ENCODE assay signal across 18 cellular contexts in genomic region chr22:48720662-48721393, GRCh38.
A peak's percentile ranks its signal among the peaks of the same experiment; 100 is the strongest.
DNase-seq lines count a peak whose midpoint lies in the region; ATAC-seq and TF ChIP-seq lines count a peak whose summit lies in the region.
"Had no signal": no experiment of that assay in that cellular context is flagged by ENCODE, and none has a peak within 500 bp of the region (broad histone marks: within the 10 kb centered on the region; RNA-seq: fewer than 3 reads in every experiment).

No MANE protein-coding gene starts in this region.

- H3K9me3 ChIP-seq in left ventricle myocardium inferior (replicated peaks) (peaks cover 12% of the 10 kb centered on the region), WERI-Rb-1 (ENCODE audit: severe bottlenecking) (peaks cover 3% of the 10 kb centered on the region), aorta (ENCODE audit: control insufficient read depth, low read length) (no peaks in the 10 kb centered on the region)
- H3K9me3 ChIP-seq: BE2C, Caco-2, Peyer's patch had no signal

- peak; percentile 17 for DNase-seq in left ventricle myocardium superior
- no peak for DNase-seq in left ventricle myocardium inferior
- DNase-seq in WERI-Rb-1: no peak
- DNase-seq in posterior vena cava (ENCODE audit: low spot score): peak; percentile 67
- DNase-seq in aorta: peak; percentile 29 to 75
- no peak for DNase-seq in NCI-H2107 treated with DMSO at 0.1 percent for 48 hours (lab: John Stamatoyannopoulos, UW; ENCODE audit: unreplicated experiment)
- no peak for DNase-seq in hepatic stellate cell (ENCODE audit: low spot score)
- DNase-seq: BE2C; CD4-positive, alpha-beta memory T cell; DMS 273 treated with DMSO at 0.1 percent for 48 hours; MV-4-11; NCI-H1105 treated with DMSO at 0.1 percent for 48 hours; NCI-H2029 treated with DMSO at 0.1 percent for 48 hours; NCI-H2171 treated with DMSO at 0.1 percent for 48 hours; NCI-H524 treated with DMSO at 0.1 percent for 48 hours had no signal

- H3K27me3 ChIP-seq in left ventricle myocardium inferior (ENCODE audit: low read depth): peaks cover 57% of the 10 kb centered on the region
- no peaks in the 10 kb centered on the region for H3K27me3 ChIP-seq in WERI-Rb-1 (ENCODE audit: insufficient read depth, low read depth, severe bottlenecking)
- H3K27me3 ChIP-seq in aorta (ENCODE audit: control insufficient read depth in 1 of 2, insufficient read depth in 2 of 2, low read length in 1 of 2): no peaks in the 10 kb centered on the region
- H3K27me3 ChIP-seq: BE2C, Peyer's patch had no signal

- no peak overlapping the region for H3K4me3 ChIP-seq in left ventricle myocardium inferior
- no peak overlapping the region for H3K4me3 ChIP-seq in WERI-Rb-1 (ENCODE audit: low read depth, low read length)
- no peak overlapping the region for H3K4me3 ChIP-seq in aorta (ENCODE audit: low read length in 2 of 2)
- H3K4me3 ChIP-seq: Peyer's patch had no signal

- no peak for TF ChIP-seq CTCF in left ventricle myocardium inferior (IDR thresholded peaks at IDR 0.05; ENCODE audit: borderline replicate concordance)
- no peak for TF ChIP-seq CTCF in WERI-Rb-1 (IDR thresholded peaks at IDR 0.05; ENCODE audit: low read depth, low read length)

- no peaks in the 10 kb centered on the region for H3K36me3 ChIP-seq in left ventricle myocardium inferior
- H3K36me3 ChIP-seq in WERI-Rb-1: no peaks in the 10 kb centered on the region; the same call in none of the 2 replicates
- H3K36me3 ChIP-seq in aorta (ENCODE audit: control insufficient read depth in 1 of 2, insufficient read depth in 2 of 2, low read length in 1 of 2): no peaks in the 10 kb centered on the region
- H3K36me3 ChIP-seq: BE2C, Peyer's patch had no signal

- ATAC-seq in left ventricle myocardium superior: no peak
- ATAC-seq in aorta (ENCODE audit: low FRiP score): no peak
- no peak for ATAC-seq in HG02938 (IDR thresholded peaks at IDR 0.05; ENCODE audit: unreplicated experiment)

- no peaks in the 10 kb centered on the region for H3K4me1 ChIP-seq in left ventricle myocardium inferior
- H3K4me1 ChIP-seq in aorta (ENCODE audit: control insufficient read depth in 1 of 2, insufficient read depth in 2 of 2, low read length in 2 of 2): no peaks in the 10 kb centered on the region
- H3K4me1 ChIP-seq: BE2C, Caco-2, Peyer's patch had no signal

- intact Hi-C loops in left ventricle myocardium superior (cut with micrococcal nuclease) (no loop called here), left ventricle myocardium inferior (cut with micrococcal nuclease) (no loop called here), posterior vena cava (cut with DNase I) (no loop called here), aorta (cut with DNase I) (no loop called here)

- 82% methylated on average over 19 to 20 of the region's 20 CpGs for WGBS in aorta, 2 donors

- no peak overlapping the region for H3K27ac ChIP-seq in left ventricle myocardium inferior (replicated peaks)
- 0 out of 2 replicates have a peak overlapping the region, but pooled peaks have one; percentile 26 for H3K27ac ChIP-seq in WERI-Rb-1
- H3K27ac ChIP-seq in aorta (ENCODE audit: low read depth in 1 of 2, low read length in 2 of 2): no peak overlapping the region
- H3K27ac ChIP-seq: Peyer's patch had no signal

Comparison
In these comparisons a context has a peak if more than half of its experiments do, and no peak if none do; other contexts are left out.
1. DNase-seq: peak in left ventricle myocardium superior (single experiment), posterior vena cava (single experiment) and aorta (2 of 2); none in left ventricle myocardium inferior (single experiment), WERI-Rb-1 (single experiment), NCI-H2107 treated with DMSO at 0.1 percent for 48 hours (single experiment) and hepatic stellate cell (single experiment).